8 cellular contexts compared by ENCODE assay signal in the genomic region with DNA sequence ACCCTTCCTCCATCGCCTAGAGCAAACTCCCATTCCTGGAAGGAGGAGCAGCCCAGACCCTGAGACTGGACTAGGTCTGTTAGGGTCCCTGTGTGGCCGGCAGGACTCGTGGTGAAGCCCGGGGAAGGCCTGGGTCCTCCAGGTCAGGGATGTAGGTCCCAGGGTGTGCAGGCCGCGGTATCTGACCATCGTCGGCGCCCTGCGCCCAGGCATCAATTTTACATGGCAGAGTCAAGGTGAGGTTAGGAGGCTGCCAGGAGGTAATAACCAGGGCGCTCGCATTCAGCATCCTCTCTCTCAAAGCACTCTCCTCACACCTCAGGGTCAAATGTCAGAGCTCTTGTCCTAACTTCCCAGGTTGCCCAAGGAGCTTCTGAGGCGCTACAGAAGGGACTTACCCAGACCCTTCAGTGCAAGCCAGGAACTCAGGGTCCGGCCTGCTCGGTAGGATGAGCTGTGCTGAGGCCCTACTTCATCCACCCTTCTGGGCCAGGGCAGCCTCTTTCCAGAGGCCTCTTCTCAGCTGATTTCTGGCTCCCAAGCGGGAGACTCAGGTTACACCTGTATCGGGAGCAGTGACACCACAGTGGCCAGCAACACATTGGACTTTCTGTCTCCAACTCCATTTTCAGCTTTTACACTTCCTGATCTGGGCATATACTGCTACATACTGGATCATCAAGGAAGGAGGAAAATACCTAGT. TPM values are rescaled to one million over a fixed set of nuclear protein-coding genes. Genes with fewer than 3 reads are reported as not detected.
DNase-seq lines count a peak whose midpoint lies in the region; ATAC-seq, FAIRE-seq and TF ChIP-seq lines count a peak whose summit lies in the region.

No MANE protein-coding gene starts in this region.

- H3K4me2 ChIP-seq in keratinocyte (ENCODE audit: control insufficient read depth, extremely low read depth, insufficient read depth, low read depth, low read length): peak overlapping the region; percentile 96

- H3K9me3 Mint-ChIP-seq in activated CD8-positive, alpha-beta memory T cell treated with anti-CD3 and anti-CD28 coated beads, Interleukin-2, amount 10 ng/mL, durations not matched to agents 7 days and 5 days (ENCODE audit: low read depth): no peaks in the 10 kb centered on the region
- no peaks in the 10 kb centered on the region for H3K9me3 Mint-ChIP-seq in activated naive CD8-positive, alpha-beta T cell (ENCODE audit: low read depth)

- no peaks in the 10 kb centered on the region for H3K9me3 ChIP-seq in keratinocyte (ENCODE audit: control insufficient read depth, low read depth, low read length)
- no peaks in the 10 kb centered on the region for H3K9me3 ChIP-seq in thoracic aorta

- H4K20me1 ChIP-seq in keratinocyte (ENCODE audit: control insufficient read depth, extremely low read depth, insufficient read depth, low read length): no peaks in the 10 kb centered on the region

- H3K4me1 ChIP-seq in keratinocyte (ENCODE audit: control insufficient read depth, extremely low read depth, insufficient read depth, low read length) (peaks cover 39% of the 10 kb centered on the region), thoracic aorta (ENCODE audit: control insufficient read depth in 1 of 2, low read depth in 2 of 2) (peaks cover 14 to 33% of the 10 kb centered on the region in 2 donors)

- H3K9ac ChIP-seq in keratinocyte (ENCODE audit: control insufficient read depth, extremely low read depth, insufficient read depth, low read length): peak overlapping the region; percentile 89

- H3K4me3 ChIP-seq in keratinocyte (ENCODE audit: control insufficient read depth in 2 of 3, extremely low read depth in 1 of 3, insufficient read depth in 2 of 3, low read depth in 1 of 3, low read length in 3 of 3): peak overlapping the region; percentile 63 to 84 (median 78)
- H3K4me3 ChIP-seq in thoracic aorta: peak overlapping the region; percentile 89

- no peaks in the 10 kb centered on the region for H3K79me2 ChIP-seq in keratinocyte (ENCODE audit: control insufficient read depth, insufficient read depth, low read length)

- FAIRE-seq in keratinocyte (lab: Jason Lieb, UNC): no peak

- CTCF ChIA-PET in activated CD8-positive, alpha-beta memory T cell treated with anti-CD3 and anti-CD28 coated beads, Interleukin-2, amount 10 ng/mL, durations not matched to agents 7 days and 5 days (lab: Charles Lee): interaction anchor here (0.7 to 27.1 kb wide), 18 partner anchors 10 to 494 kb away, joined by 3 to 458 read pairs (median 5); partner anchors contain the start of genes ELMOD3, GGCX, MAT2A and RETSAT

- H3K27me3 ChIP-seq in keratinocyte (ENCODE audit: control insufficient read depth, extremely low read depth, insufficient read depth, low read length) (no peaks in the 10 kb centered on the region), thoracic aorta (replicated peaks; ENCODE audit: insufficient read depth) (no peaks in the 10 kb centered on the region)

- dilution Hi-C loops in keratinocyte (cut with MboI; ENCODE audit: extremely low pct_ligation_motif_present, low sequenced_read_pairs): no loop called here

- TF ChIP-seq CTCF in keratinocyte (optimal IDR thresholded peaks at IDR 0.05 in 1 of 3, IDR thresholded peaks at IDR 0.05 in 1 of 3, conservative IDR thresholded peaks at IDR 0.05 in 1 of 3; ENCODE audit: extremely low read depth in 1 of 3, insufficient read depth in 2 of 3, low read length in 3 of 3): no peak
- no peak for TF ChIP-seq CTCF in thoracic aorta (IDR thresholded peaks at IDR 0.05)

- H3K27me3 Mint-ChIP-seq in activated CD8-positive, alpha-beta memory T cell treated with anti-CD3 and anti-CD28 coated beads, Interleukin-2, amount 10 ng/mL, durations not matched to agents 7 days and 5 days: no peaks in the 10 kb centered on the region
- no peaks in the 10 kb centered on the region for H3K27me3 Mint-ChIP-seq in activated naive CD8-positive, alpha-beta T cell

- H3K27ac ChIP-seq in keratinocyte (ENCODE audit: control insufficient read depth, insufficient read depth, low read length): peak overlapping the region; percentile 91
- H3K27ac ChIP-seq in thoracic aorta: peak overlapping the region; percentile 81 to 87

- peaks cover 38% of the 10 kb centered on the region for H3K4me1 Mint-ChIP-seq in activated CD8-positive, alpha-beta memory T cell treated with anti-CD3 and anti-CD28 coated beads, Interleukin-2, amount 10 ng/mL, durations not matched to agents 7 days and 5 days
- peaks cover 19% of the 10 kb centered on the region for H3K4me1 Mint-ChIP-seq in activated naive CD8-positive, alpha-beta T cell (ENCODE audit: low read depth)

- no peak for DNase-seq in activated CD8-positive, alpha-beta memory T cell treated with anti-CD3 and anti-CD28 coated beads, Interleukin-2, amount 10 ng/mL, durations not matched to agents 7 days and 5 days
- no peak for DNase-seq in activated CD8-positive, alpha-beta memory T cell treated with anti-CD3 and anti-CD28 coated beads, Interleukin-2, amount 50 U/mL, for 48 hours
- DNase-seq in keratinocyte (ENCODE audit: low read depth, low spot score) (no peak), thoracic aorta (ENCODE audit: low spot score) (no peak), pons (ENCODE audit: low spot score) (no peak)

- H3K27ac Mint-ChIP-seq in activated CD8-positive, alpha-beta memory T cell treated with anti-CD3 and anti-CD28 coated beads, Interleukin-2, amount 10 ng/mL, durations not matched to agents 7 days and 5 days: peak overlapping the region; percentile 97
- H3K27ac Mint-ChIP-seq in activated naive CD8-positive, alpha-beta T cell: peak overlapping the region; percentile 90

- peak overlapping the region; percentile 98 for H2AFZ ChIP-seq in keratinocyte (ENCODE audit: control insufficient read depth, low read length)

- H3K9me1 ChIP-seq in keratinocyte (ENCODE audit: control insufficient read depth, extremely low read depth, insufficient read depth, low read length): no peaks in the 10 kb centered on the region

- H3K36me3 ChIP-seq in keratinocyte (ENCODE audit: control insufficient read depth in 2 of 2, extremely low read depth in 1 of 2, insufficient read depth in 2 of 2, low read length in 2 of 2) (no peaks in the 10 kb centered on the region), thoracic aorta (no peaks in the 10 kb centered on the region)

- H3K36me3 Mint-ChIP-seq in activated CD8-positive, alpha-beta memory T cell treated with anti-CD3 and anti-CD28 coated beads, Interleukin-2, amount 10 ng/mL, durations not matched to agents 7 days and 5 days: no peaks in the 10 kb centered on the region
- no peaks in the 10 kb centered on the region for H3K36me3 Mint-ChIP-seq in activated naive CD8-positive, alpha-beta T cell

- peak overlapping the region; percentile 88 for H3K4me3 Mint-ChIP-seq in activated CD8-positive, alpha-beta memory T cell treated with anti-CD3 and anti-CD28 coated beads, Interleukin-2, amount 10 ng/mL, durations not matched to agents 7 days and 5 days
- H3K4me3 Mint-ChIP-seq in activated naive CD8-positive, alpha-beta T cell: peak overlapping the region; percentile 90

- ATAC-seq in activated CD8-positive, alpha-beta memory T cell treated with anti-CD3 and anti-CD28 coated beads, Interleukin-2, amount 10 ng/mL, durations not matched to agents 7 days and 5 days: no peak
- ATAC-seq in thoracic aorta (ENCODE audit: insufficient number of reproducible peaks, low FRiP score, low read depth): no peak
- no peak for ATAC-seq in GM21723 (IDR thresholded peaks at IDR 0.05; ENCODE audit: unreplicated experiment)
- ATAC-seq in GM21528 (IDR thresholded peaks at IDR 0.05; ENCODE audit: low FRiP score, unreplicated experiment): no peak

RNA-seq across cellular contexts. Expression of gene SH2D6, which starts 0.6 kb away (rescaled TPM):
- total RNA-seq in activated CD8-positive, alpha-beta memory T cell treated with anti-CD3 and anti-CD28 coated beads, Interleukin-2, amount 10 ng/mL, durations not matched to agents 7 days and 5 days: under 1 TPM; 0.52 to 0.82 TPM
- 0.10 to 0.21 TPM in 2 of 3 replicates, not detected in the other for polyA plus RNA-seq in keratinocyte
- not detected for polyA plus RNA-seq in keratinocyte (2011; ENCODE audit: low read depth)
- not detected in 2 replicates for polyA plus RNA-seq in keratinocyte (2011; cell fraction: cytosol; rRNA removed)
- not detected in 2 replicates for polyA plus RNA-seq in keratinocyte (2011; cell fraction: nucleus; rRNA removed)
- 0.09 TPM in 1 of 2 replicates, not detected in the other for polyA plus RNA-seq in keratinocyte (2012; ENCODE audit: low replicate concordance)
- polyA minus RNA-seq in keratinocyte: 0.56 TPM in 1 of 3 replicates, not detected in the others
- polyA minus RNA-seq in keratinocyte (2011; cell fraction: cytosol; rRNA and poly(A)+ RNA removed): not detected
- not detected in 2 replicates for polyA minus RNA-seq in keratinocyte (2011; cell fraction: nucleus; rRNA and poly(A)+ RNA removed)
- not detected for total RNA-seq in thoracic aorta

RNA-seq across cellular contexts. Expression of gene CAPG, which starts 9.0 kb away (rescaled TPM):
- total RNA-seq in activated CD8-positive, alpha-beta memory T cell treated with anti-CD3 and anti-CD28 coated beads, Interleukin-2, amount 10 ng/mL, durations not matched to agents 7 days and 5 days: 100 to 1,000 TPM; 204 to 211 TPM
- 466 to 683 TPM (median 503 TPM) in 3 replicates for polyA plus RNA-seq in keratinocyte
- polyA plus RNA-seq in keratinocyte (2011; ENCODE audit: low read depth): 123 TPM
- 321 and 549 TPM in 2 replicates for polyA plus RNA-seq in keratinocyte (2011; cell fraction: cytosol; rRNA removed)
- 232 and 338 TPM in 2 replicates for polyA plus RNA-seq in keratinocyte (2011; cell fraction: nucleus; rRNA removed)
- 352 and 538 TPM in 2 replicates for polyA plus RNA-seq in keratinocyte (2012; ENCODE audit: low replicate concordance)
- polyA minus RNA-seq in keratinocyte: 216 to 344 TPM (median 339 TPM) in 3 replicates
- 273 TPM for polyA minus RNA-seq in keratinocyte (2011; cell fraction: cytosol; rRNA and poly(A)+ RNA removed)
- polyA minus RNA-seq in keratinocyte (2011; cell fraction: nucleus; rRNA and poly(A)+ RNA removed): 94.0 and 95.3 TPM in 2 replicates
- 10 to 100 TPM; 47.1 to 56.9 TPM for total RNA-seq in thoracic aorta
